9 cellular contexts compared by ENCODE assay signal in the genomic region with DNA sequence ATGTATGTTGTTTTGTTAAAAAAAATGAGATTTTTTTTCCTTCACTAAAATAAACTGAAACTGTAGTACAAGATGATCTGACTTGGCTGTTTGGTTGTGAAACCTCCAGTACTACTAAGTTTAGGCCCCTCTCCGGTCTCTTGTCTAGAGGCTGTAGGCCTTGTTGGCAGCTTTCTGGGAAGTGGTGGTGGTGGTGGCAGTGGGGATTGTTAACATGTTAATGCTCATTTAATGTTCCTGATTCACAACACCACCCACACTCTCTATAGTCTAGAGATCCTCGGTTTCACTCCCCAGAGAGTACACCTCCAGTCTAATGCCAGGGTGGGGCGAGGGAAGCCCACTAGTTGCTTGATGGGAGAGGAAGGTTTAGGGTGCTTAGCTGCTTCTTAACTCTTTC. TPM values are rescaled to one million over a fixed set of nuclear protein-coding genes. Genes with fewer than 3 reads are reported as not detected.
DNase-seq lines count a peak whose midpoint lies in the region; ATAC-seq, FAIRE-seq and TF ChIP-seq lines count a peak whose summit lies in the region.
"Had no signal": no experiment of that assay in that cellular context is flagged by ENCODE, and none has a peak within 500 bp of the region (broad histone marks: within the 10 kb centered on the region; RNA-seq: fewer than 3 reads in every experiment).

No MANE protein-coding gene starts in this region.

- H3K27me3 ChIP-seq in keratinocyte (ENCODE audit: control insufficient read depth, extremely low read depth, insufficient read depth, low read length) (no peaks in the 10 kb centered on the region), suprapubic skin (no peaks in the 10 kb centered on the region)

- H3K27me3 Mint-ChIP-seq in activated T-cell treated with anti-CD3 and anti-CD28 coated beads, Interleukin-2, amount 50 U/mL, for 4 hours (ENCODE audit: low read depth), result no peaks in the 10 kb centered on the region

- H2AFZ ChIP-seq in keratinocyte (ENCODE audit: control insufficient read depth, low read length), result no peak overlapping the region

- TF ChIP-seq CTCF in keratinocyte (optimal IDR thresholded peaks at IDR 0.05 in 1 of 3, IDR thresholded peaks at IDR 0.05 in 1 of 3, conservative IDR thresholded peaks at IDR 0.05 in 1 of 3; ENCODE audit: extremely low read depth in 1 of 3, insufficient read depth in 2 of 3, low read length in 3 of 3), result no peak
- TF ChIP-seq CTCF in suprapubic skin (IDR thresholded peaks at IDR 0.05), result no peak

- no peaks in the 10 kb centered on the region for H3K9me1 ChIP-seq in keratinocyte (ENCODE audit: control insufficient read depth, extremely low read depth, insufficient read depth, low read length)

- dilution Hi-C loops in keratinocyte (cut with MboI; ENCODE audit: extremely low pct_ligation_motif_present, low sequenced_read_pairs), result no loop called here

- H3K4me3 ChIP-seq in keratinocyte (ENCODE audit: control insufficient read depth in 2 of 3, extremely low read depth in 1 of 3, insufficient read depth in 2 of 3, low read depth in 1 of 3, low read length in 3 of 3) (peak overlapping the region in 1 of 3 experiments; percentile 39), suprapubic skin (peak overlapping the region; percentile 17)

- no peak for TF ChIP-seq POLR2A in suprapubic skin (IDR thresholded peaks at IDR 0.05)

- H3K4me1 Mint-ChIP-seq in activated T-cell treated with anti-CD3 and anti-CD28 coated beads, Interleukin-2, amount 50 U/mL, for 4 hours (ENCODE audit: low read depth), result peaks cover 75% of the 10 kb centered on the region

- WGBS in suprapubic skin, result 55% methylated on average over 3 of the region's 3 CpGs

- peaks cover 16% of the 10 kb centered on the region for H3K4me1 ChIP-seq in keratinocyte (ENCODE audit: control insufficient read depth, extremely low read depth, insufficient read depth, low read length)
- peaks cover 16% of the 10 kb centered on the region for H3K4me1 ChIP-seq in suprapubic skin

- H3K79me2 ChIP-seq in keratinocyte (ENCODE audit: control insufficient read depth, insufficient read depth, low read length), result peaks cover 24% of the 10 kb centered on the region

- no peaks in the 10 kb centered on the region for H4K20me1 ChIP-seq in keratinocyte (ENCODE audit: control insufficient read depth, extremely low read depth, insufficient read depth, low read length)

- no peak for TF ChIP-seq EP300 in suprapubic skin (IDR thresholded peaks at IDR 0.05)

- H3K36me3 ChIP-seq in keratinocyte (ENCODE audit: control insufficient read depth in 2 of 2, extremely low read depth in 1 of 2, insufficient read depth in 2 of 2, low read length in 2 of 2), result peaks cover 0 to 5% of the 10 kb centered on the region in 2 experiments
- H3K36me3 ChIP-seq in suprapubic skin, result peaks cover 27% of the 10 kb centered on the region

- peak overlapping the region; percentile 79 for H3K4me3 Mint-ChIP-seq in activated T-cell treated with anti-CD3 and anti-CD28 coated beads, Interleukin-2, amount 50 U/mL, for 4 hours

- no peak overlapping the region for H3K27ac ChIP-seq in keratinocyte (ENCODE audit: control insufficient read depth, insufficient read depth, low read length)
- peak overlapping the region; percentile 39 for H3K27ac ChIP-seq in suprapubic skin
- H3K27ac ChIP-seq: 22Rv1 had no signal

- H3K4me2 ChIP-seq in keratinocyte (ENCODE audit: control insufficient read depth, extremely low read depth, insufficient read depth, low read depth, low read length), result peak overlapping the region; percentile 43

- DNase-seq in DMS 273 (lab: John Stamatoyannopoulos, UW; ENCODE audit: unreplicated experiment), result peak; percentile 28
- no peak for DNase-seq in DMS 273 treated with DMSO at 0.1 percent for 48 hours (lab: John Stamatoyannopoulos, UW)
- DNase-seq in activated T-cell treated with anti-CD3 and anti-CD28 coated beads, Interleukin-2, amount 50 U/mL, for 4 hours, result peak; percentile 11
- DNase-seq in keratinocyte (ENCODE audit: low read depth, low spot score), result no peak
- DNase-seq in suprapubic skin (ENCODE audit: low spot score in 2 of 2), result no peak
- no peak for DNase-seq in dedifferentiated amniotic fluid mesenchymal stem cell (ENCODE audit: extremely low spot score)
- no peak for DNase-seq in GM19240 (ENCODE audit: insufficient read length, low spot score)
- no peak for DNase-seq in COLO829 (ENCODE audit: low spot score)

- no peaks in the 10 kb centered on the region for H3K9me3 ChIP-seq in keratinocyte (ENCODE audit: control insufficient read depth, low read depth, low read length)
- no peaks in the 10 kb centered on the region for H3K9me3 ChIP-seq in suprapubic skin

- H3K9ac ChIP-seq in keratinocyte (ENCODE audit: control insufficient read depth, extremely low read depth, insufficient read depth, low read length), result peak overlapping the region; percentile 40

- H3K36me3 Mint-ChIP-seq in activated T-cell treated with anti-CD3 and anti-CD28 coated beads, Interleukin-2, amount 50 U/mL, for 4 hours (ENCODE audit: insufficient read depth), result peaks cover 43% of the 10 kb centered on the region

- ATAC-seq in activated T-cell treated with anti-CD3 and anti-CD28 coated beads, Interleukin-2, amount 50 U/mL, for 4 hours, result peak; percentile 89 to 94

- no peak for FAIRE-seq in keratinocyte (lab: Jason Lieb, UNC)

- H3K9me3 Mint-ChIP-seq in activated T-cell treated with anti-CD3 and anti-CD28 coated beads, Interleukin-2, amount 50 U/mL, for 4 hours, result no peaks in the 10 kb centered on the region

RNA-seq across cellular contexts. Expression of a gene that starts 24.1 kb away (rescaled TPM):
- total RNA-seq in activated T-cell treated with anti-CD3 and anti-CD28 coated beads, Interleukin-2, amount 50 U/mL, for 4 hours, result 100 to 1,000 TPM; 134 to 157 (median 149) TPM
- polyA plus RNA-seq in keratinocyte, result 23.4 to 30.5 TPM (median 27.4 TPM) in 3 replicates
- 27.2 TPM for polyA plus RNA-seq in keratinocyte (2011; ENCODE audit: low read depth)
- 17.0 and 24.4 TPM in 2 replicates for polyA plus RNA-seq in keratinocyte (2011; cell fraction: cytosol; rRNA removed)
- 28.5 and 34.3 TPM in 2 replicates for polyA plus RNA-seq in keratinocyte (2011; cell fraction: nucleus; rRNA removed)
- 12.1 and 17.4 TPM in 2 replicates for polyA plus RNA-seq in keratinocyte (2012; ENCODE audit: low replicate concordance)
- 20.4 to 47.9 TPM (median 30.2 TPM) in 3 replicates for polyA minus RNA-seq in keratinocyte
- polyA minus RNA-seq in keratinocyte (2011; cell fraction: cytosol; rRNA and poly(A)+ RNA removed), result 19.2 TPM
- 27.9 and 57.4 TPM in 2 replicates for polyA minus RNA-seq in keratinocyte (2011; cell fraction: nucleus; rRNA and poly(A)+ RNA removed)
- total RNA-seq in suprapubic skin, result 10 to 100 TPM; 25.4 to 63.9 (median 33.5) TPM

RNA-seq across cellular contexts. Expression of a gene that starts 30.2 kb away (rescaled TPM):
- total RNA-seq in activated T-cell treated with anti-CD3 and anti-CD28 coated beads, Interleukin-2, amount 50 U/mL, for 4 hours, result 10 to 100 TPM; 70.8 to 76.6 (median 71.6) TPM
- 31.5 to 47.7 TPM (median 32.9 TPM) in 3 replicates for polyA plus RNA-seq in keratinocyte
- polyA plus RNA-seq in keratinocyte (2011; ENCODE audit: low read depth), result 17.7 TPM
- polyA plus RNA-seq in keratinocyte (2011; cell fraction: cytosol; rRNA removed), result 35.4 and 40.1 TPM in 2 replicates
- 25.4 and 28.9 TPM in 2 replicates for polyA plus RNA-seq in keratinocyte (2011; cell fraction: nucleus; rRNA removed)
- polyA plus RNA-seq in keratinocyte (2012; ENCODE audit: low replicate concordance), result 24.9 and 41.7 TPM in 2 replicates
- 23.5 to 30.2 TPM (median 26.0 TPM) in 3 replicates for polyA minus RNA-seq in keratinocyte
- polyA minus RNA-seq in keratinocyte (2011; cell fraction: cytosol; rRNA and poly(A)+ RNA removed), result 13.0 TPM
- polyA minus RNA-seq in keratinocyte (2011; cell fraction: nucleus; rRNA and poly(A)+ RNA removed), result 8.1 and 8.6 TPM in 2 replicates
- total RNA-seq in suprapubic skin, result 10 to 100 TPM; 14.4 to 17.3 (median 15.6) TPM

Comparison
In these comparisons a context has a peak if more than half of its experiments do, and no peak if none do; other contexts are left out.
1. DNase-seq: peak in DMS 273 (single experiment) and activated T-cell treated with anti-CD3 and anti-CD28 coated beads, Interleukin-2, amount 50 U/mL, for 4 hours (single experiment); none in DMS 273 treated with DMSO at 0.1 percent for 48 hours (single experiment), keratinocyte (single experiment), suprapubic skin (0 of 2), dedifferentiated amniotic fluid mesenchymal stem cell (single experiment), GM19240 (single experiment) and COLO829 (single experiment).